In genomic region chr18:45464619-45465018, GRCh38 we compare ENCODE assay signal across 19 cellular contexts.
DNase-seq lines count a peak whose midpoint lies in the region; ATAC-seq and TF ChIP-seq lines count a peak whose summit lies in the region.
"Had no signal": no experiment of that assay in that cellular context is flagged by ENCODE, and none has a peak within 500 bp of the region (broad histone marks: within the 10 kb centered on the region; RNA-seq: fewer than 3 reads in every experiment).

No MANE protein-coding gene starts in this region.

- CTCF ChIA-PET in CD8-positive, alpha-beta T cell (lab: Charles Lee) = no interaction called here

- H3K4me3 Mint-ChIP-seq in CD8-positive, alpha-beta T cell = no peak overlapping the region
- H3K4me3 Mint-ChIP-seq: activated naive CD8-positive, alpha-beta T cell; CD4-positive, CD25-positive, alpha-beta regulatory T cell; stimulated activated effector memory CD8-positive, alpha-beta T cell treated with anti-CD3 and anti-CD28 coated beads, Interleukin-12 subunit alpha, Interleukin-12 subunit beta, amount 100 ng/mL, for 72 hours had no signal

- DNase-seq in DMS 273 (lab: John Stamatoyannopoulos, UW; ENCODE audit: unreplicated experiment) = peak; percentile 74
- peak; percentile 96 for DNase-seq in NCI-H1092 treated with DMSO at 0.1 percent for 48 hours (lab: John Stamatoyannopoulos, UW)
- DNase-seq in NCI-H2171 treated with DMSO at 0.1 percent for 48 hours (lab: John Stamatoyannopoulos, UW) = peak; percentile 81
- peak; percentile 75 for DNase-seq in SHP77 treated with DMSO at 0.1 percent for 48 hours (lab: John Stamatoyannopoulos, UW)
- DNase-seq in HuH-7 (ENCODE audit: low spot score) = no peak
- no peak for DNase-seq in colonic mucosa
- DNase-seq in mesenteric fat pad (ENCODE audit: low spot score) = no peak
- no peak for DNase-seq in CD8-positive, alpha-beta T cell
- DNase-seq: activated CD8-positive, alpha-beta memory T cell treated with anti-CD3 and anti-CD28 coated beads for 24 hours; CD4-positive, CD25-positive, alpha-beta regulatory T cell; cortex of kidney; NCI-H82; occipital lobe; stimulated activated CD4-positive, alpha-beta T cell treated with anti-CD3 and anti-CD28 coated beads, Interleukin-15, amount 100 ng/mL, for 24 hours had no signal

- H3K27ac ChIP-seq in colonic mucosa = no peak overlapping the region
- no peak overlapping the region for H3K27ac ChIP-seq in CD8-positive, alpha-beta T cell (ENCODE audit: low read depth, low read length)
- H3K27ac ChIP-seq: heart left ventricle had no signal

- H3K27ac Mint-ChIP-seq in CD8-positive, alpha-beta T cell = no peak overlapping the region
- H3K27ac Mint-ChIP-seq: activated naive CD8-positive, alpha-beta T cell; CD4-positive, CD25-positive, alpha-beta regulatory T cell; stimulated activated effector memory CD8-positive, alpha-beta T cell treated with anti-CD3 and anti-CD28 coated beads, Interleukin-12 subunit alpha, Interleukin-12 subunit beta, amount 100 ng/mL, for 72 hours had no signal

- no peaks in the 10 kb centered on the region for H3K4me1 Mint-ChIP-seq in CD8-positive, alpha-beta T cell (ENCODE audit: low read depth)
- H3K4me1 Mint-ChIP-seq: stimulated activated effector memory CD8-positive, alpha-beta T cell treated with anti-CD3 and anti-CD28 coated beads, Interleukin-12 subunit alpha, Interleukin-12 subunit beta, amount 100 ng/mL, for 72 hours had no signal

- H3K9me3 ChIP-seq in colonic mucosa = no peaks in the 10 kb centered on the region
- no peaks in the 10 kb centered on the region for H3K9me3 ChIP-seq in CD8-positive, alpha-beta T cell (ENCODE audit: low read length)
- H3K9me3 ChIP-seq: heart left ventricle had no signal

- no peaks in the 10 kb centered on the region for H3K36me3 Mint-ChIP-seq in CD8-positive, alpha-beta T cell
- H3K36me3 Mint-ChIP-seq: activated naive CD8-positive, alpha-beta T cell; CD4-positive, CD25-positive, alpha-beta regulatory T cell; stimulated activated effector memory CD8-positive, alpha-beta T cell treated with anti-CD3 and anti-CD28 coated beads, Interleukin-12 subunit alpha, Interleukin-12 subunit beta, amount 100 ng/mL, for 72 hours had no signal

- no peak for ATAC-seq in CD8-positive, alpha-beta T cell
- ATAC-seq: Panc1; stimulated activated effector memory CD8-positive, alpha-beta T cell treated with anti-CD3 and anti-CD28 coated beads, Interleukin-12 subunit alpha, Interleukin-12 subunit beta, amount 100 ng/mL, for 72 hours had no signal

- H3K27me3 ChIP-seq in colonic mucosa = no peaks in the 10 kb centered on the region
- no peaks in the 10 kb centered on the region for H3K27me3 ChIP-seq in CD8-positive, alpha-beta T cell (ENCODE audit: insufficient read depth, low read length)
- H3K27me3 ChIP-seq: heart left ventricle had no signal

- H3K9me3 Mint-ChIP-seq in CD8-positive, alpha-beta T cell = no peaks in the 10 kb centered on the region
- H3K9me3 Mint-ChIP-seq: stimulated activated effector memory CD8-positive, alpha-beta T cell treated with anti-CD3 and anti-CD28 coated beads, Interleukin-12 subunit alpha, Interleukin-12 subunit beta, amount 100 ng/mL, for 72 hours had no signal

- H3K27me3 Mint-ChIP-seq in CD8-positive, alpha-beta T cell (ENCODE audit: low read depth) = peaks cover 2% of the 10 kb centered on the region
- H3K27me3 Mint-ChIP-seq: CD4-positive, CD25-positive, alpha-beta regulatory T cell had no signal

- no peak for TF ChIP-seq CTCF in colonic mucosa (IDR thresholded peaks at IDR 0.05)
- no peak for TF ChIP-seq CTCF in CD8-positive, alpha-beta T cell (IDR thresholded peaks at IDR 0.05)

- no peak overlapping the region for H3K9ac ChIP-seq in colonic mucosa (ENCODE audit: low read depth in 2 of 2, low read length in 2 of 2)

- H3K4me1 ChIP-seq in colonic mucosa = no peaks in the 10 kb centered on the region
- H3K4me1 ChIP-seq in CD8-positive, alpha-beta T cell (ENCODE audit: insufficient read depth, low read length) = no peaks in the 10 kb centered on the region

- H3K4me3 ChIP-seq in colonic mucosa = no peak overlapping the region
- no peak overlapping the region for H3K4me3 ChIP-seq in CD8-positive, alpha-beta T cell (ENCODE audit: low read depth, low read length)
- H3K4me3 ChIP-seq: heart left ventricle, lung had no signal

- no peaks in the 10 kb centered on the region for H3K36me3 ChIP-seq in colonic mucosa
- H3K36me3 ChIP-seq in CD8-positive, alpha-beta T cell (ENCODE audit: insufficient read depth, low read length) = no peaks in the 10 kb centered on the region
- H3K36me3 ChIP-seq: heart left ventricle had no signal

- POLR2A ChIA-PET in CD8-positive, alpha-beta T cell (lab: Charles Lee) = no interaction called here

- intact Hi-C loops in colonic mucosa (cut with DNase I) = no loop called here
- intact Hi-C loops in CD8-positive, alpha-beta T cell (cut with DNase I, micrococcal nuclease) = no loop called here

Comparison
In these comparisons a context has a peak if more than half of its experiments do, and no peak if none do; other contexts are left out.
1. DNase-seq: peak in DMS 273 (single experiment), NCI-H1092 treated with DMSO at 0.1 percent for 48 hours (single experiment), NCI-H2171 treated with DMSO at 0.1 percent for 48 hours (single experiment) and SHP77 treated with DMSO at 0.1 percent for 48 hours (single experiment); none in HuH-7 (single experiment), colonic mucosa (single experiment), mesenteric fat pad (single experiment) and CD8-positive, alpha-beta T cell (0 of 7).